Comparison of ENCODE assay signal across 1 cellular context in the genomic region with DNA sequence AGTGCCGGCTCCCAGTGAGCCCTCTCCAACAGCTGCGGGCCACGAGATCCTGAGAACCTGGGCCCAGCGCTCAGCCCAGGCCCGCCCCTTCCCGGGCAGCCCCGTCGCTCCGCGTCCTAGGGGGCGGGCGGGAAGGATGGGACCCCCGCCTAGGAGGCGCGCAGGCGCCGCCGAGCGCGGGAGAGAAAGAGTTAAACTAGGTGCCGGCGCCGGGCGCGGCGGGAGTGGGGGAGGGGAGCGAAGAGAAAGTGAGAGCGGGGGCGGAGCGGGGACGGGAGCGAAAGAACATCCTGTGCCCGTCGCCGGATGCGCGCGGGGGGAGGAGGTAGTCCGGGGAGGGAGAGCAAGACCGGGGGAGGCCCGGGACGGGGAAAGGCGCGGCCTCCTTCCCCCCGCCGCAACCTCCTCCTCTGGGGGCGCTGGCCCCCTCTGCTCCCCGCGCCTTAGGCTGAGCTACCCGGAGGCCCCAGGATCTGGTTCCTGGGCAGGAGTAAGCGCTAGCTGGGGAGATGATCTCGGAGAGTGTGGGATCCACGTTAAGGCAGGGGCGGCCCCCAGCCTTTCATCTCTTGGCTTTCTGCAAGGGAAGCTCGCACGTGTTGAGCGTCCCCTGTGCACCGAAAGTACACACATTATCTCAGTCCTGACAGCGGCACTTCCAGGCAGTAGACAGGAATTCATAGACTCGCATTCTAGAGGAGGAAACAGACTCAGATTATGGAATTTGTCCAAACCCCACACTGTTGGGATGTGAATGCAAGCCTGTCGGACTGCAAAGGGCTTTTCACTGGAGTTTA.
TF ChIP-seq lines count a peak whose summit lies in the region.

No MANE protein-coding gene starts in this region.

TF ChIP-seq in HEK293, 187 proteins besides CTCF, POLR2A, EP300 and RAD21 (continued from another document and continues in another):
- TF ChIP-seq, protein P1, sequence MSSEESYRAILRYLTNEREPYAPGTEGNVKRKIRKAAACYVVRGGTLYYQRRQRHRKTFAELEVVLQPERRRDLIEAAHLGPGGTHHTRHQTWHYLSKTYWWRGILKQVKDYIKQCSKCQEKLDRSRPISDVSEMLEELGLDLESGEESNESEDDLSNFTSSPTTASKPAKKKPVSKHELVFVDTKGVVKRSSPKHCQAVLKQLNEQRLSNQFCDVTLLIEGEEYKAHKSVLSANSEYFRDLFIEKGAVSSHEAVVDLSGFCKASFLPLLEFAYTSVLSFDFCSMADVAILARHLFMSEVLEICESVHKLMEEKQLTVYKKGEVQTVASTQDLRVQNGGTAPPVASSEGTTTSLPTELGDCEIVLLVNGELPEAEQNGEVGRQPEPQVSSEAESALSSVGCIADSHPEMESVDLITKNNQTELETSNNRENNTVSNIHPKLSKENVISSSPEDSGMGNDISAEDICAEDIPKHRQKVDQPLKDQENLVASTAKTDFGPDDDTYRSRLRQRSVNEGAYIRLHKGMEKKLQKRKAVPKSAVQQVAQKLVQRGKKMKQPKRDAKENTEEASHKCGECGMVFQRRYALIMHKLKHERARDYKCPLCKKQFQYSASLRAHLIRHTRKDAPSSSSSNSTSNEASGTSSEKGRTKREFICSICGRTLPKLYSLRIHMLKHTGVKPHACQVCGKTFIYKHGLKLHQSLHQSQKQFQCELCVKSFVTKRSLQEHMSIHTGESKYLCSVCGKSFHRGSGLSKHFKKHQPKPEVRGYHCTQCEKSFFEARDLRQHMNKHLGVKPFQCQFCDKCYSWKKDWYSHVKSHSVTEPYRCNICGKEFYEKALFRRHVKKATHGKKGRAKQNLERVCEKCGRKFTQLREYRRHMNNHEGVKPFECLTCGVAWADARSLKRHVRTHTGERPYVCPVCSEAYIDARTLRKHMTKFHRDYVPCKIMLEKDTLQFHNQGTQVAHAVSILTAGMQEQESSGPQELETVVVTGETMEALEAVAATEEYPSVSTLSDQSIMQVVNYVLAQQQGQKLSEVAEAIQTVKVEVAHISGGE (tag by site-specific recombination; conservative IDR thresholded peaks at IDR 0.05; ENCODE audit: low read depth), result peak; percentile 88
- no peak for TF ChIP-seq ZNF747 (tag by site-specific recombination; IDR thresholded peaks at IDR 0.05)
- no peak for TF ChIP-seq ZNF266 (tag by site-specific recombination; IDR thresholded peaks at IDR 0.05; ENCODE audit: low read depth)
- TF ChIP-seq KLF1 (tag by site-specific recombination; IDR thresholded peaks at IDR 0.05), result peak; percentile 67; the same call in 1 of the 2 replicates
- peak; percentile 83; the same call in 1 of the 2 replicates for TF ChIP-seq ZNF610 (tag by site-specific recombination; IDR thresholded peaks at IDR 0.05; ENCODE audit: borderline replicate concordance)
- no peak for TF ChIP-seq ZNF544 (tag by site-specific recombination; IDR thresholded peaks at IDR 0.05)
- TF ChIP-seq, protein P2, sequence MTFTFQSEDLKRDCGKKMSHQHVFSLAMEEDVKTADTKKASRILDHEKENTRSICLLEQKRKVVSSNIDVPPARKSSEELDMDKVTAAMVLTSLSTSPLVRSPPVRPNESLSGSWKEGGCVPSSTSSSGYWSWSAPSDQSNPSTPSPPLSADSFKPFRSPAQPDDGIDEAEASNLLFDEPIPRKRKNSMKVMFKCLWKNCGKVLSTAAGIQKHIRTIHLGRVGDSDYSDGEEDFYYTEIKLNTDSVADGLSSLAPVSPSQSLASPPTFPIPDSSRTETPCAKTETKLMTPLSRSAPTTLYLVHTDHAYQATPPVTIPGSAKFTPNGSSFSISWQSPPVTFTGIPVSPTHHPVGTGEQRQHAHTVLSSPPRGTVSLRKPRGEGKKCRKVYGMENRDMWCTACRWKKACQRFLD (tag by site-specific recombination; IDR thresholded peaks at IDR 0.05), result no peak
- peak; percentile 77 for TF ChIP-seq ZNF76 (tag by site-specific recombination; IDR thresholded peaks at IDR 0.05; ENCODE audit: borderline replicate concordance, low read depth)
- peak; percentile 64 for TF ChIP-seq OSR2 (tag by site-specific recombination; IDR thresholded peaks at IDR 0.05)
- no peak for TF ChIP-seq HOXD13 (CRISPR knock-in tag; IDR thresholded peaks at IDR 0.05; ENCODE audit: borderline replicate concordance)
- no peak for TF ChIP-seq ZNF350 (tag by site-specific recombination; IDR thresholded peaks at IDR 0.05)
- no peak for TF ChIP-seq ZNF140 (tag by site-specific recombination; IDR thresholded peaks at IDR 0.05)
- TF ChIP-seq, protein P3, sequence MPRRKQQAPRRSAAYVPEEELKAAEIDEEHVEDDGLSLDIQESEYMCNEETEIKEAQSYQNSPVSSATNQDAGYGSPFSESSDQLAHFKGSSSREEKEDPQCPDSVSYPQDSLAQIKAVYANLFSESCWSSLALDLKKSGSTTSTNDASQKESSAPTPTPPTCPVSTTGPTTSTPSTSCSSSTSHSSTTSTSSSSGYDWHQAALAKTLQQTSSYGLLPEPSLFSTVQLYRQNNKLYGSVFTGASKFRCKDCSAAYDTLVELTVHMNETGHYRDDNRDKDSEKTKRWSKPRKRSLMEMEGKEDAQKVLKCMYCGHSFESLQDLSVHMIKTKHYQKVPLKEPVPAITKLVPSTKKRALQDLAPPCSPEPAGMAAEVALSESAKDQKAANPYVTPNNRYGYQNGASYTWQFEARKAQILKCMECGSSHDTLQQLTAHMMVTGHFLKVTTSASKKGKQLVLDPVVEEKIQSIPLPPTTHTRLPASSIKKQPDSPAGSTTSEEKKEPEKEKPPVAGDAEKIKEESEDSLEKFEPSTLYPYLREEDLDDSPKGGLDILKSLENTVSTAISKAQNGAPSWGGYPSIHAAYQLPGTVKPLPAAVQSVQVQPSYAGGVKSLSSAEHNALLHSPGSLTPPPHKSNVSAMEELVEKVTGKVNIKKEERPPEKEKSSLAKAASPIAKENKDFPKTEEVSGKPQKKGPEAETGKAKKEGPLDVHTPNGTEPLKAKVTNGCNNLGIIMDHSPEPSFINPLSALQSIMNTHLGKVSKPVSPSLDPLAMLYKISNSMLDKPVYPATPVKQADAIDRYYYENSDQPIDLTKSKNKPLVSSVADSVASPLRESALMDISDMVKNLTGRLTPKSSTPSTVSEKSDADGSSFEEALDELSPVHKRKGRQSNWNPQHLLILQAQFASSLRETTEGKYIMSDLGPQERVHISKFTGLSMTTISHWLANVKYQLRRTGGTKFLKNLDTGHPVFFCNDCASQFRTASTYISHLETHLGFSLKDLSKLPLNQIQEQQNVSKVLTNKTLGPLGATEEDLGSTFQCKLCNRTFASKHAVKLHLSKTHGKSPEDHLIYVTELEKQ (tag by site-specific recombination; IDR thresholded peaks at IDR 0.05; ENCODE audit: borderline replicate concordance), result no peak
- TF ChIP-seq ZNF785 (tag by site-specific recombination; IDR thresholded peaks at IDR 0.05), result 0 out of 2 replicates have a peak, but pooled peaks have one; percentile 22
- TF ChIP-seq, protein P4, sequence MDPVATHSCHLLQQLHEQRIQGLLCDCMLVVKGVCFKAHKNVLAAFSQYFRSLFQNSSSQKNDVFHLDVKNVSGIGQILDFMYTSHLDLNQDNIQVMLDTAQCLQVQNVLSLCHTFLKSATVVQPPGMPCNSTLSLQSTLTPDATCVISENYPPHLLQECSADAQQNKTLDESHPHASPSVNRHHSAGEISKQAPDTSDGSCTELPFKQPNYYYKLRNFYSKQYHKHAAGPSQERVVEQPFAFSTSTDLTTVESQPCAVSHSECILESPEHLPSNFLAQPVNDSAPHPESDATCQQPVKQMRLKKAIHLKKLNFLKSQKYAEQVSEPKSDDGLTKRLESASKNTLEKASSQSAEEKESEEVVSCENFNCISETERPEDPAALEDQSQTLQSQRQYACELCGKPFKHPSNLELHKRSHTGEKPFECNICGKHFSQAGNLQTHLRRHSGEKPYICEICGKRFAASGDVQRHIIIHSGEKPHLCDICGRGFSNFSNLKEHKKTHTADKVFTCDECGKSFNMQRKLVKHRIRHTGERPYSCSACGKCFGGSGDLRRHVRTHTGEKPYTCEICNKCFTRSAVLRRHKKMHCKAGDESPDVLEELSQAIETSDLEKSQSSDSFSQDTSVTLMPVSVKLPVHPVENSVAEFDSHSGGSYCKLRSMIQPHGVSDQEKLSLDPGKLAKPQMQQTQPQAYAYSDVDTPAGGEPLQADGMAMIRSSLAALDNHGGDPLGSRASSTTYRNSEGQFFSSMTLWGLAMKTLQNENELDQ (tag by site-specific recombination; IDR thresholded peaks at IDR 0.05; ENCODE audit: low read depth), result no peak
- TF ChIP-seq ZFP37 (tag by site-specific recombination; IDR thresholded peaks at IDR 0.05), result peak; percentile 89
- no peak for TF ChIP-seq ZNF560 (tag by site-specific recombination; IDR thresholded peaks at IDR 0.05; ENCODE audit: borderline replicate concordance)
- TF ChIP-seq ZNF677 (tag by site-specific recombination; IDR thresholded peaks at IDR 0.05), result no peak
- no peak for TF ChIP-seq ZNF292 (tag by site-specific recombination; IDR thresholded peaks at IDR 0.05; ENCODE audit: borderline replicate concordance, low read depth)
- 0 out of 2 replicates have a peak, but pooled peaks have one; percentile 18 for TF ChIP-seq ZNF792 (tag by site-specific recombination; IDR thresholded peaks at IDR 0.05)
- peak; percentile 84 for TF ChIP-seq ZNF423 (tag by site-specific recombination; IDR thresholded peaks at IDR 0.05)
- no peak for TF ChIP-seq ZNF311 (tag by site-specific recombination; IDR thresholded peaks at IDR 0.05; ENCODE audit: borderline replicate concordance)
- TF ChIP-seq, protein P5, sequence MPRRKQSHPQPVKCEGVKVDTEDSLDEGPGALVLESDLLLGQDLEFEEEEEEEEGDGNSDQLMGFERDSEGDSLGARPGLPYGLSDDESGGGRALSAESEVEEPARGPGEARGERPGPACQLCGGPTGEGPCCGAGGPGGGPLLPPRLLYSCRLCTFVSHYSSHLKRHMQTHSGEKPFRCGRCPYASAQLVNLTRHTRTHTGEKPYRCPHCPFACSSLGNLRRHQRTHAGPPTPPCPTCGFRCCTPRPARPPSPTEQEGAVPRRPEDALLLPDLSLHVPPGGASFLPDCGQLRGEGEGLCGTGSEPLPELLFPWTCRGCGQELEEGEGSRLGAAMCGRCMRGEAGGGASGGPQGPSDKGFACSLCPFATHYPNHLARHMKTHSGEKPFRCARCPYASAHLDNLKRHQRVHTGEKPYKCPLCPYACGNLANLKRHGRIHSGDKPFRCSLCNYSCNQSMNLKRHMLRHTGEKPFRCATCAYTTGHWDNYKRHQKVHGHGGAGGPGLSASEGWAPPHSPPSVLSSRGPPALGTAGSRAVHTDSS (tag by site-specific recombination; IDR thresholded peaks at IDR 0.05), result no peak; the same call in 1 of the 2 replicates
- TF ChIP-seq, protein P6, sequence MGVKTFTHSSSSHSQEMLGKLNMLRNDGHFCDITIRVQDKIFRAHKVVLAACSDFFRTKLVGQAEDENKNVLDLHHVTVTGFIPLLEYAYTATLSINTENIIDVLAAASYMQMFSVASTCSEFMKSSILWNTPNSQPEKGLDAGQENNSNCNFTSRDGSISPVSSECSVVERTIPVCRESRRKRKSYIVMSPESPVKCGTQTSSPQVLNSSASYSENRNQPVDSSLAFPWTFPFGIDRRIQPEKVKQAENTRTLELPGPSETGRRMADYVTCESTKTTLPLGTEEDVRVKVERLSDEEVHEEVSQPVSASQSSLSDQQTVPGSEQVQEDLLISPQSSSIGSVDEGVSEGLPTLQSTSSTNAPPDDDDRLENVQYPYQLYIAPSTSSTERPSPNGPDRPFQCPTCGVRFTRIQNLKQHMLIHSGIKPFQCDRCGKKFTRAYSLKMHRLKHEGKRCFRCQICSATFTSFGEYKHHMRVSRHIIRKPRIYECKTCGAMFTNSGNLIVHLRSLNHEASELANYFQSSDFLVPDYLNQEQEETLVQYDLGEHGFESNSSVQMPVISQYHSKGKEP (tag by site-specific recombination; IDR thresholded peaks at IDR 0.05), result no peak
- TF ChIP-seq ZNF214 (tag by site-specific recombination; IDR thresholded peaks at IDR 0.05; ENCODE audit: borderline replicate concordance), result no peak
- TF ChIP-seq ZNF202 (tag by site-specific recombination; IDR thresholded peaks at IDR 0.05; ENCODE audit: borderline replicate concordance), result no peak
- TF ChIP-seq ZNF585B (tag by site-specific recombination; IDR thresholded peaks at IDR 0.05), result no peak
- peak; percentile 78; the same call in 1 of the 2 replicates for TF ChIP-seq ZNF2 (tag by site-specific recombination; IDR thresholded peaks at IDR 0.05)
- peak; percentile 95 for TF ChIP-seq ZIC2 (tag by site-specific recombination; IDR thresholded peaks at IDR 0.05)
- peak; percentile 70 for TF ChIP-seq ZNF629 (tag by site-specific recombination; IDR thresholded peaks at IDR 0.05)
- TF ChIP-seq, protein P7, sequence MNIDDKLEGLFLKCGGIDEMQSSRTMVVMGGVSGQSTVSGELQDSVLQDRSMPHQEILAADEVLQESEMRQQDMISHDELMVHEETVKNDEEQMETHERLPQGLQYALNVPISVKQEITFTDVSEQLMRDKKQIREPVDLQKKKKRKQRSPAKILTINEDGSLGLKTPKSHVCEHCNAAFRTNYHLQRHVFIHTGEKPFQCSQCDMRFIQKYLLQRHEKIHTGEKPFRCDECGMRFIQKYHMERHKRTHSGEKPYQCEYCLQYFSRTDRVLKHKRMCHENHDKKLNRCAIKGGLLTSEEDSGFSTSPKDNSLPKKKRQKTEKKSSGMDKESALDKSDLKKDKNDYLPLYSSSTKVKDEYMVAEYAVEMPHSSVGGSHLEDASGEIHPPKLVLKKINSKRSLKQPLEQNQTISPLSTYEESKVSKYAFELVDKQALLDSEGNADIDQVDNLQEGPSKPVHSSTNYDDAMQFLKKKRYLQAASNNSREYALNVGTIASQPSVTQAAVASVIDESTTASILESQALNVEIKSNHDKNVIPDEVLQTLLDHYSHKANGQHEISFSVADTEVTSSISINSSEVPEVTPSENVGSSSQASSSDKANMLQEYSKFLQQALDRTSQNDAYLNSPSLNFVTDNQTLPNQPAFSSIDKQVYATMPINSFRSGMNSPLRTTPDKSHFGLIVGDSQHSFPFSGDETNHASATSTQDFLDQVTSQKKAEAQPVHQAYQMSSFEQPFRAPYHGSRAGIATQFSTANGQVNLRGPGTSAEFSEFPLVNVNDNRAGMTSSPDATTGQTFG (tag by site-specific recombination; IDR thresholded peaks at IDR 0.05; ENCODE audit: borderline replicate concordance), result no peak
- TF ChIP-seq, protein P8, sequence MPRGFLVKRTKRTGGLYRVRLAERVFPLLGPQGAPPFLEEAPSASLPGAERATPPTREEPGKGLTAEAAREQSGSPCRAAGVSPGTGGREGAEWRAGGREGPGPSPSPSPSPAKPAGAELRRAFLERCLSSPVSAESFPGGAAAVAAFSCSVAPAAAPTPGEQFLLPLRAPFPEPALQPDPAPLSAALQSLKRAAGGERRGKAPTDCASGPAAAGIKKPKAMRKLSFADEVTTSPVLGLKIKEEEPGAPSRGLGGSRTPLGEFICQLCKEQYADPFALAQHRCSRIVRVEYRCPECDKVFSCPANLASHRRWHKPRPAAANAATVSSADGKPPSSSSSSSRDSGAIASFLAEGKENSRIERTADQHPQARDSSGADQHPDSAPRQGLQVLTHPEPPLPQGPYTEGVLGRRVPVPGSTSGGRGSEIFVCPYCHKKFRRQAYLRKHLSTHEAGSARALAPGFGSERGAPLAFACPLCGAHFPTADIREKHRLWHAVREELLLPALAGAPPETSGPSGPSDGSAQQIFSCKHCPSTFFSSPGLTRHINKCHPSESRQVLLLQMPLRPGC (tag by site-specific recombination; IDR thresholded peaks at IDR 0.05), result peak; percentile 30
- TF ChIP-seq ZNF701 (tag by site-specific recombination; IDR thresholded peaks at IDR 0.05), result no peak
- TF ChIP-seq ZNF155 (tag by site-specific recombination; IDR thresholded peaks at IDR 0.05), result no peak
- TF ChIP-seq ZNF211 (tag by site-specific recombination; IDR thresholded peaks at IDR 0.05; ENCODE audit: low read depth), result no peak
- no peak for TF ChIP-seq ZNF621 (tag by site-specific recombination; IDR thresholded peaks at IDR 0.05)
- TF ChIP-seq ZNF510 (tag by site-specific recombination; IDR thresholded peaks at IDR 0.05; ENCODE audit: insufficient replicate concordance), result no peak
- 0 out of 2 replicates have a peak, but pooled peaks have one; percentile 11 for TF ChIP-seq YY1 (tag by site-specific recombination; IDR thresholded peaks at IDR 0.05)
- TF ChIP-seq ZSCAN23 (tag by site-specific recombination; IDR thresholded peaks at IDR 0.05), result no peak; the same call in 1 of the 2 replicates
- TF ChIP-seq SETDB1 (IDR thresholded peaks at IDR 0.05; ENCODE audit: insufficient read length, low read length), result no peak
